11 cellular contexts compared by ENCODE assay signal in the genomic region with DNA sequence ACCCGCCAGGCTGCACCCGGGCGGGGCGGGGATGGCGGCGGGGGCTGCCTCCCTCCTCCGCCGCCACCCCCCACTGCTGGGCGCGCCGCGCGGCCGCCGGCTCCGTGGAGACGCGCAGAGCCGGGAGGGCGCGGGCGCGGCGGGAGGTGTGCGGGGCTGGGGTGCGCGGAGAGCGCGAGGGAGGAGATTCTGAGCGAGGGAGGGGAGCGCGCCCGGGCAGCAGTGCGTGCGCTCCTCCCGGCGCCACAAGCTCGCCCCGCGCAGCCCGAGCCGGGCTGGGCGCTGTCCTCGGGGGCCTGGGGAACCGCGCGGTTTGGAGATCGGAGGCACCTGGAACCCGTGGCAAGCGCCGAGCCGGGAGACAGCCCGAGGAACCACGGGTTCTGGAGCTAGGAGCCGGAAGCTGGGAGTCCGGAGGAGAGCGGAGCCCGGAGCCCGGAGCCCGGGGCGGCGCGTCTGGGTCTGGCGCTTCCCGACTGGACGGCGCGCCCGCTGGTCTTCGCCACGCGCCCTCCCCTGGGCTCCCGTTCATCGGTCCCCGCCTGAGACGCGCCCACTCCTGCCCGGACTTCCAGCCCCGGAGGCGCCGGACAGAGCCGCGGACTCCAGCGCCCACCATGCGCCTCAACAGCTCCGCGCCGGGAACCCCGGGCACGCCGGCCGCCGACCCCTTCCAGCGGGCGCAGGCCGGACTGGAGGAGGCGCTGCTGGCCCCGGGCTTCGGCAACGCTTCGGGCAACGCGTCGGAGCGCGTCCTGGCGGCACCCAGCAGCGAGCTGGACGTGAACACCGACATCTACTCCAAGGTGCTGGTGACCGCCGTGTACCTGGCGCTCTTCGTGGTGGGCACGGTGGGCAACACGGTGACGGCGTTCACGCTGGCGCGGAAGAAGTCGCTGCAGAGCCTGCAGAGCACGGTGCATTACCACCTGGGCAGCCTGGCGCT. TPM values are rescaled to one million over a fixed set of nuclear protein-coding genes. Genes with fewer than 3 reads are reported as not detected.
DNase-seq lines count a peak whose midpoint lies in the region; ATAC-seq, FAIRE-seq and TF ChIP-seq lines count a peak whose summit lies in the region.
"Had no signal": no experiment of that assay in that cellular context is flagged by ENCODE, and none has a peak within 500 bp of the region (broad histone marks: within the 10 kb centered on the region; RNA-seq: fewer than 3 reads in every experiment).

NTSR1 (plus strand) TSS at position 246 of the 946 bp plus-strand sequence; CDS start at position 618, 372 bp downstream.

- DNase-seq in CD14-positive monocyte (ENCODE audit: low spot score) = no peak
- no peak for DNase-seq in HFFc6
- peak; percentile 23 for DNase-seq in astrocyte of the hippocampus (ENCODE audit: low read depth, low spot score)
- no peak for DNase-seq in keratinocyte (ENCODE audit: low read depth, low spot score)
- DNase-seq in tibial artery = no peak

- no peaks in the 10 kb centered on the region for H3K9me3 ChIP-seq in keratinocyte (ENCODE audit: control insufficient read depth, low read depth, low read length)
- H3K9me3 ChIP-seq in tibial artery = no peaks in the 10 kb centered on the region
- H3K9me3 ChIP-seq: upper lobe of left lung had no signal

- H3K36me3 Mint-ChIP-seq in CD14-positive monocyte (peaks cover 9 to 12% of the 10 kb centered on the region in 2 donors), HFFc6 (ENCODE audit: low read depth) (peaks cover 6% of the 10 kb centered on the region; the same call in 1 of the 2 replicates)

- intact Hi-C loops in CD14-positive monocyte (cut with micrococcal nuclease) = loop anchor here in 1 of 2 donors (5.0 kb wide), 1 partner anchor 42 kb away; no protein-coding TSS in a partner anchor
- intact Hi-C loops in tibial artery (cut with DNase I; ENCODE audit: low total_unique reads) = no loop called here

- TF ChIP-seq CTCF in CD14-positive monocyte (IDR thresholded peaks at IDR 0.05) = no peak
- TF ChIP-seq CTCF in HFFc6 (IDR thresholded peaks at IDR 0.05) = no peak
- TF ChIP-seq CTCF in keratinocyte (optimal IDR thresholded peaks at IDR 0.05 in 1 of 3, IDR thresholded peaks at IDR 0.05 in 1 of 3, conservative IDR thresholded peaks at IDR 0.05 in 1 of 3; ENCODE audit: extremely low read depth in 1 of 3, insufficient read depth in 2 of 3, low read length in 3 of 3) = peak in 1 of 3 experiments; percentile 23
- TF ChIP-seq CTCF in tibial artery (IDR thresholded peaks at IDR 0.05) = no peak

- H3K27me3 Mint-ChIP-seq in CD14-positive monocyte (ENCODE audit: low read depth in 3 of 3) (peaks cover 24 to 48% (median 44%) of the 10 kb centered on the region in 3 donors), HFFc6 (ENCODE audit: insufficient read depth) (peaks cover 3% of the 10 kb centered on the region; the same call in 1 of the 2 replicates)

- H3K27ac ChIP-seq in keratinocyte (ENCODE audit: control insufficient read depth, insufficient read depth, low read length) = no peak within 1 kb of the TSS
- H3K27ac ChIP-seq in tibial artery = no peak within 1 kb of the TSS
- H3K27ac ChIP-seq: upper lobe of left lung had no signal

- H3K27ac Mint-ChIP-seq in CD14-positive monocyte (peak within 1 kb of the TSS in 4 of 7 donors; percentile 15 to 64 (median 44)), HFFc6 (no peak within 1 kb of the TSS)
- H3K27ac Mint-ChIP-seq: T-helper 2 cell treated with Interferon-gamma antibody and Interleukin-4, amounts not matched to agents 5 μg/mL and 100 μg/mL, for 36 hours had no signal

- H3K27me3 ChIP-seq in keratinocyte (ENCODE audit: control insufficient read depth, extremely low read depth, insufficient read depth, low read length) = peaks cover 45% of the 10 kb centered on the region
- H3K27me3 ChIP-seq in tibial artery = peaks cover 0 to 89% of the 10 kb centered on the region in 2 donors

- H3K4me3 ChIP-seq in keratinocyte (ENCODE audit: control insufficient read depth in 2 of 3, extremely low read depth in 1 of 3, insufficient read depth in 2 of 3, low read depth in 1 of 3, low read length in 3 of 3) = peak within 1 kb of the TSS; percentile 22 to 40 (median 37)
- no peak within 1 kb of the TSS for H3K4me3 ChIP-seq in tibial artery

- H3K36me3 ChIP-seq in keratinocyte (ENCODE audit: control insufficient read depth in 2 of 2, extremely low read depth in 1 of 2, insufficient read depth in 2 of 2, low read length in 2 of 2) = no peaks in the 10 kb centered on the region
- H3K36me3 ChIP-seq in tibial artery = no peaks in the 10 kb centered on the region
- H3K36me3 ChIP-seq: upper lobe of left lung had no signal

- no peak for ATAC-seq in HG03175 (IDR thresholded peaks at IDR 0.05; ENCODE audit: unreplicated experiment)
- no peak for ATAC-seq in GM18520 (IDR thresholded peaks at IDR 0.05; ENCODE audit: unreplicated experiment)
- no peak for ATAC-seq in HG02763 (IDR thresholded peaks at IDR 0.05; ENCODE audit: unreplicated experiment)
- ATAC-seq: esophagus mucosa had no signal

- H3K9me1 ChIP-seq in keratinocyte (ENCODE audit: control insufficient read depth, extremely low read depth, insufficient read depth, low read length) = no peaks in the 10 kb centered on the region

- dilution Hi-C loops in keratinocyte (cut with MboI; ENCODE audit: extremely low pct_ligation_motif_present, low sequenced_read_pairs) = no loop called here

- H4K20me1 ChIP-seq in keratinocyte (ENCODE audit: control insufficient read depth, extremely low read depth, insufficient read depth, low read length) = no peaks in the 10 kb centered on the region

- H3K9me3 Mint-ChIP-seq in CD14-positive monocyte (peaks cover 0 to 3% (median 0%) of the 10 kb centered on the region in 7 donors), HFFc6 (no peaks in the 10 kb centered on the region)
- H3K9me3 Mint-ChIP-seq: T-helper 2 cell treated with Interferon-gamma antibody and Interleukin-4, amounts not matched to agents 5 μg/mL and 100 μg/mL, for 36 hours had no signal

- H3K79me2 ChIP-seq in keratinocyte (ENCODE audit: control insufficient read depth, insufficient read depth, low read length) = peaks cover 3% of the 10 kb centered on the region

- H3K4me1 ChIP-seq in keratinocyte (ENCODE audit: control insufficient read depth, extremely low read depth, insufficient read depth, low read length) (peaks cover 46% of the 10 kb centered on the region), tibial artery (peaks cover 0 to 18% (median 2%) of the 10 kb centered on the region in 4 donors)

- peak within 1 kb of the TSS; percentile 58 for H3K4me2 ChIP-seq in keratinocyte (ENCODE audit: control insufficient read depth, extremely low read depth, insufficient read depth, low read depth, low read length)

- no peak for FAIRE-seq in keratinocyte (lab: Jason Lieb, UNC)

- peak within 1 kb of the TSS; percentile 15 for H2AFZ ChIP-seq in keratinocyte (ENCODE audit: control insufficient read depth, low read length)

- H3K4me3 Mint-ChIP-seq in CD14-positive monocyte = peak within 1 kb of the TSS; percentile 82 to 91
- H3K4me3 Mint-ChIP-seq in HFFc6 = peak within 1 kb of the TSS; percentile 54
- H3K4me3 Mint-ChIP-seq: T-helper 2 cell treated with Interferon-gamma antibody and Interleukin-4, amounts not matched to agents 5 μg/mL and 100 μg/mL, for 36 hours had no signal

- H3K4me1 Mint-ChIP-seq in CD14-positive monocyte (peaks cover 52% of the 10 kb centered on the region), HFFc6 (ENCODE audit: low read depth) (peaks cover 24% of the 10 kb centered on the region)

- no peak within 1 kb of the TSS for H3K9ac ChIP-seq in keratinocyte (ENCODE audit: control insufficient read depth, extremely low read depth, insufficient read depth, low read length)

RNA-seq across cellular contexts. Expression of gene NTSR1, which starts in this region (rescaled TPM):
- polyA plus RNA-seq in CD14-positive monocyte (under 1 TPM; 0.35 to 0.40 TPM), keratinocyte (0.24 to 1.4 TPM (median 0.55 TPM) in 3 replicates)
- 1 to 10 TPM; 3.1 to 6.5 (median 5.6) TPM for total RNA-seq in HFFc6 (2021; fragmentation: NEBNext Ultra II Directional; extraction: Animal tissue kit (Norgen Biotek cat#: 25700))
- polyA plus RNA-seq in keratinocyte (2011; ENCODE audit: low read depth) = 0.27 TPM
- 0.17 and 0.56 TPM in 2 replicates for polyA plus RNA-seq in keratinocyte (2011; cell fraction: cytosol; rRNA removed)
- 0.90 and 1.4 TPM in 2 replicates for polyA plus RNA-seq in keratinocyte (2011; cell fraction: nucleus; rRNA removed)
- 0.72 and 2.1 TPM in 2 replicates for polyA plus RNA-seq in keratinocyte (2012; ENCODE audit: low replicate concordance)
- 0.40 to 2.7 TPM (median 0.83 TPM) in 3 replicates for polyA minus RNA-seq in keratinocyte
- polyA minus RNA-seq in keratinocyte (2011; cell fraction: cytosol; rRNA and poly(A)+ RNA removed) = not detected
- 1.1 and 1.3 TPM in 2 replicates for polyA minus RNA-seq in keratinocyte (2011; cell fraction: nucleus; rRNA and poly(A)+ RNA removed)
- total RNA-seq: esophagus mucosa had no signal

Comparison
In these comparisons a context has a peak if more than half of its experiments do, and no peak if none do; other contexts are left out.
1. H3K4me3 ChIP-seq: peak in keratinocyte (3 of 3); none in tibial artery (0 of 2).